In the genomic region with DNA sequence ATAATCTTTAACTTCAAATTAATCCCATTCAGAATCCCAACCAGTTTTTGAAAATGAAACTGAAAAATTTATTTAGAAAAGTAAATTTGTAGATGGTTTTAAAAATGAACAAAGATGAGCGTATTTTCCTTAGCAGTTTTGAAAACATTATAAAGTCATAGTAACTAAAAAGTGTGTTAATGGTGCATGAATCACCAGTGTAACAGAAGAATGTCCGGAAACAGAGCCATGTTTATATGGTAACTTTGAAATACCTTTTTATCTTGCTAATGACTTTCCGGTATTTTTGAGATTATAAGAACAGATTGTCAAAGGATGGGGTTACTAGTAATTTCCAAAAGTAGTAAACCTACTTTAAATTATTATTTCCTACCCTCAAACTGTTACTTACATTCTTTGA, we compare ENCODE assay signal across 14 cellular contexts.
"Had no signal": no experiment of that assay in that cellular context is flagged by ENCODE, and none has a peak within 500 bp of the region (broad histone marks: within the 10 kb centered on the region; RNA-seq: fewer than 3 reads in every experiment).

No MANE protein-coding gene starts in this region.

- H3K27ac ChIP-seq: body of pancreas, esophagus squamous epithelium, heart right ventricle, left ventricle myocardium inferior, ovary, stomach had no signal

- H3K4me1 ChIP-seq: body of pancreas, esophagus squamous epithelium, heart right ventricle, left ventricle myocardium inferior, stomach had no signal

- DNase-seq: activated CD4-positive, alpha-beta T cell treated with anti-CD3 and anti-CD28 coated beads for 4 hours; activated CD8-positive, alpha-beta T cell treated with anti-CD3 and anti-CD28 coated beads, Interleukin-2, amount 10 ng/mL, durations not matched to agents 7 days and 5 days; activated naive CD4-positive, alpha-beta T cell treated with anti-CD3 and anti-CD28 coated beads, Interleukin-2, amount 10 ng/mL, durations not matched to agents 7 days and 5 days; body of pancreas; dorsolateral prefrontal cortex; esophagus squamous epithelium; foreskin melanocyte; heart right ventricle; kidney; left ventricle myocardium inferior; ovary; stimulated activated CD4-positive, alpha-beta T cell treated with anti-CD3 and anti-CD28 coated beads, Interleukin-15, amount 100 ng/mL, for 24 hours; stimulated activated CD4-positive, alpha-beta T cell treated with anti-CD3 and anti-CD28 coated beads, Interleukin-4, amount 100 ng/mL, for 4 hours; stomach had no signal

- H3K4me3 ChIP-seq: body of pancreas, esophagus squamous epithelium, heart right ventricle, left ventricle myocardium inferior, ovary, stomach had no signal

- ATAC-seq: activated CD8-positive, alpha-beta T cell treated with anti-CD3 and anti-CD28 coated beads, Interleukin-2, amount 10 ng/mL, durations not matched to agents 7 days and 5 days; body of pancreas; heart right ventricle had no signal

- H3K27me3 ChIP-seq: body of pancreas, esophagus squamous epithelium, ovary, stomach had no signal

- H3K36me3 ChIP-seq: left ventricle myocardium inferior, ovary had no signal

- H3K9me3 ChIP-seq: body of pancreas, esophagus squamous epithelium, heart right ventricle, left ventricle myocardium inferior, ovary, stomach had no signal
